ENCODE assay signal across 8 cellular contexts in genomic region chr17:47896672-47897490, GRCh38. TPM values are rescaled to one million over a fixed set of nuclear protein-coding genes. Genes with fewer than 3 reads are reported as not detected.
DNase-seq lines count a peak whose midpoint lies in the region; ATAC-seq and TF ChIP-seq lines count a peak whose summit lies in the region.

No MANE protein-coding gene starts in this region.

- no peaks in the 10 kb centered on the region for H3K4me1 ChIP-seq in BE2C
- H3K4me1 ChIP-seq in ascending aorta: peaks cover 8 to 43% of the 10 kb centered on the region in 2 donors
- peaks cover 3 to 24% (median 13%) of the 10 kb centered on the region in 4 donors for H3K4me1 ChIP-seq in liver (ENCODE audit: control insufficient read depth in 4 of 4, insufficient read depth in 4 of 4, low read length in 3 of 4)
- peaks cover 0 to 61% (median 52%) of the 10 kb centered on the region in 4 donors for H3K4me1 ChIP-seq in tibial artery

- TF ChIP-seq CTCF in BE2C (IDR thresholded peaks at IDR 0.05; ENCODE audit: low read depth, low read length) (no peak), HL-60 (IDR thresholded peaks at IDR 0.05; ENCODE audit: insufficient read depth, low read length) (no peak), ascending aorta (IDR thresholded peaks at IDR 0.05) (no peak), liver (IDR thresholded peaks at IDR 0.05; ENCODE audit: low read depth, low read length, missing input control) (no peak), tibial artery (IDR thresholded peaks at IDR 0.05) (no peak)

- 4% methylated on average over 22 of the region's 22 CpGs for WGBS in liver

- DNase-seq in BE2C (no peak), HL-60 (ENCODE audit: low read depth in 1 of 2, low spot score in 1 of 2) (no peak), ascending aorta (ENCODE audit: low spot score in 2 of 2) (peak in 1 of 2 donors; percentile 18), tibial artery (peak in 1 of 2 donors; percentile 37)
- DNase-seq in stimulated activated CD4-positive, alpha-beta T cell treated with anti-CD3 and anti-CD28 coated beads, Interleukin-4, amount 100 ng/mL, for 1 hour: no peak

- ATAC-seq in GM18907 (IDR thresholded peaks at IDR 0.05; ENCODE audit: unreplicated experiment) (no peak), HG03045 (IDR thresholded peaks at IDR 0.05; ENCODE audit: unreplicated experiment) (no peak)

- no peaks in the 10 kb centered on the region for H3K36me3 ChIP-seq in BE2C
- no peaks in the 10 kb centered on the region for H3K36me3 ChIP-seq in ascending aorta
- H3K36me3 ChIP-seq in liver (ENCODE audit: control insufficient read depth in 4 of 4, insufficient read depth in 3 of 4, low read depth in 1 of 4, low read length in 3 of 4): no peaks in the 10 kb centered on the region
- H3K36me3 ChIP-seq in tibial artery: no peaks in the 10 kb centered on the region

- no peak for TF ChIP-seq RAD21 in liver (IDR thresholded peaks at IDR 0.05)

- H3K27me3 ChIP-seq in BE2C: peaks cover under 1% of the 10 kb centered on the region; the same call in 1 of the 2 replicates
- H3K27me3 ChIP-seq in HL-60 (ENCODE audit: insufficient read depth, poor library complexity, severe bottlenecking): no peaks in the 10 kb centered on the region
- H3K27me3 ChIP-seq in ascending aorta: no peaks in the 10 kb centered on the region
- H3K27me3 ChIP-seq in liver (ENCODE audit: control insufficient read depth in 4 of 4, insufficient read depth in 4 of 4, low read length in 3 of 4): no peaks in the 10 kb centered on the region
- no peaks in the 10 kb centered on the region for H3K27me3 ChIP-seq in tibial artery

- peak overlapping the region; percentile 90 to 97 for H3K9ac ChIP-seq in liver (ENCODE audit: low read depth in 1 of 2, low read length in 2 of 2)

- peak overlapping the region; percentile 91 for H3K4me3 ChIP-seq in BE2C (ENCODE audit: low read depth, low read length)
- peak overlapping the region; percentile 81 for H3K4me3 ChIP-seq in HL-60 (replicated peaks; ENCODE audit: insufficient read depth, low read length)
- peak overlapping the region; percentile 76 to 81 for H3K4me3 ChIP-seq in ascending aorta
- peak overlapping the region; percentile 76 to 87 (median 86) for H3K4me3 ChIP-seq in liver (ENCODE audit: low read depth in 1 of 3, low read length in 3 of 3)
- H3K4me3 ChIP-seq in tibial artery: peak overlapping the region; percentile 67 to 77

- intact Hi-C loops in ascending aorta (cut with DNase I) (loop anchor here (1.0 to 10.0 kb wide), 4 partner anchors 44 to 210 kb away; partner anchors contain the start of genes PNPO, SNX11 and TBKBP1), tibial artery (cut with DNase I; ENCODE audit: low total_unique reads) (loop anchor here (5.0 kb wide), 1 partner anchor 45 kb away; the partner anchor contains the start of gene PNPO)

- H3K27ac ChIP-seq in HL-60 (replicated peaks) (peak overlapping the region; percentile 99), ascending aorta (peak overlapping the region; percentile 96 to 100), liver (ENCODE audit: low read depth in 1 of 2, low read length in 2 of 2) (peak overlapping the region; percentile 89 to 94), tibial artery (peak overlapping the region; percentile 99 to 100)

- H3K9me3 ChIP-seq in BE2C (no peaks in the 10 kb centered on the region), ascending aorta (no peaks in the 10 kb centered on the region), liver (ENCODE audit: control insufficient read depth in 4 of 4, low read length in 3 of 4) (no peaks in the 10 kb centered on the region), tibial artery (no peaks in the 10 kb centered on the region)

TF ChIP-seq in liver, 16 proteins besides CTCF, POLR2A, EP300 and RAD21:
- TF ChIP-seq REST (IDR thresholded peaks at IDR 0.05) (no peak), HNF4G (IDR thresholded peaks at IDR 0.05) (no peak), EGR1 (IDR thresholded peaks at IDR 0.05; ENCODE audit: low read depth in 2 of 2) (no peak)

RNA-seq across cellular contexts. Expression of gene SP2, which starts 0.8 kb away (rescaled TPM):
- polyA plus RNA-seq in BE2C (2012; ENCODE audit: insufficient read depth, insufficient read length, low read depth): 39.3 TPM
- total RNA-seq in ascending aorta (198 TPM), liver (1 to 10 TPM; 2.2 to 3.5 TPM)
- 1 to 10 TPM; 4.1 to 5.7 TPM for polyA plus RNA-seq in liver

RNA-seq across cellular contexts. Expression of gene PNPO, which starts 44.5 kb away (rescaled TPM):
- 8.7 TPM for polyA plus RNA-seq in BE2C (2012; ENCODE audit: insufficient read depth, insufficient read length, low read depth)
- 36.7 TPM for total RNA-seq in ascending aorta
- 100 to 1,000 TPM in 1 of 2 donors, 10 to 100 TPM in 1; 27.8 to 102 TPM for total RNA-seq in liver
- 10 to 100 TPM; 49.7 to 52.9 TPM for polyA plus RNA-seq in liver

RNA-seq across cellular contexts. Expression of gene SP6, which starts 45.9 kb away (rescaled TPM):
- 0.79 TPM for polyA plus RNA-seq in BE2C (2012; ENCODE audit: insufficient read depth, insufficient read length, low read depth)
- 0.11 TPM for total RNA-seq in ascending aorta
- under 1 TPM; 0.08 to 0.09 TPM for total RNA-seq in liver
- under 1 TPM; 0.03 to 0.04 TPM for polyA plus RNA-seq in liver

RNA-seq across cellular contexts. Expression of gene SCRN2, which starts 55.8 kb away (rescaled TPM):
- 41.0 TPM for polyA plus RNA-seq in BE2C (2012; ENCODE audit: insufficient read depth, insufficient read length, low read depth)
- total RNA-seq in ascending aorta (126 TPM), liver (10 to 100 TPM; 17.8 to 21.4 TPM)
- 10 to 100 TPM; 19.2 to 27.4 TPM for polyA plus RNA-seq in liver

Comparison
In these comparisons a context has a peak if more than half of its experiments do, and no peak if none do; other contexts are left out.
1. RNA of gene SP2, which starts 0.8 kb away (total RNA-seq): 198 TPM in ascending aorta (single experiment); 2.2 to 3.5 TPM in liver; every median in the first group is over 10 times any median in the second.
2. Peak in every context shown above with its lines, with median percentiles within 50 percentile points of each other: H3K4me3 ChIP-seq and H3K27ac ChIP-seq.